9 cellular contexts compared by ENCODE assay signal in the genomic region with DNA sequence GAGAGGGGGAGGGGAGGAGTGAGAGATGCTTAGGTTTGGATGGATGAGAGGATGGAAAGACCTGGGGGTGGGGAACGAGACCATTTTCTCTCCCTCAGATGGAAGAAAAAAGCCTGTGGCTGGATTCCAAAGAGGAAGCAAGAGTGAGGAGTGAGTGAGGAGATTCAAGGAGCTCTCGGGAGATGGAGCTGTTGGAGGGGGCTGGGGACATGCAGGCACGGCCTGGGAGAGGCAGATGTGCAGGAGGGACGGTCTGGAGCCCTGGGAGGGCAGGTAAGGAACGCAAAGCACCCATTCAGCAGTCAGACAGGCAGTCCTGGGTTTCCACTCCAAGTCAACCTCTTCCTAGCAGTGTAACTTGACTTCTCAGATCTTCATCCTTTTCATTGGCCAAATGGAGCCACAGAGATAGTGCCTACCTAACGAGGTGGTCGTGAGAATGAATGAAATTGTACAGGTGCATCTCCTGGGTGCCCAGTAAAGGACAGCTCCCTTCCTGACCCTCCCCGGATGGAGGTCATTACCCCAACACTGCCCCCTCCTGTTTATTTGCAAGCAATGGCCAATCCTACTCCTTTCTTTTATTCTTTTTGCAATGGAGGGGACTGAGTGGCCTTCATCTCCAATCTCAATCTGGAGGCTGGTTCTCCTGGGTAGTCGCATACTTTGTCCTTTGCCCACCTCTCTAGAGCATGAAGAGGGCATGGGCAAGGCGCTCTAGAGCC. TPM values are rescaled to one million over a fixed set of nuclear protein-coding genes. Genes with fewer than 3 reads are reported as not detected.
DNase-seq lines count a peak whose midpoint lies in the region; ATAC-seq and TF ChIP-seq lines count a peak whose summit lies in the region.
"Had no signal": no experiment of that assay in that cellular context is flagged by ENCODE, and none has a peak within 500 bp of the region (broad histone marks: within the 10 kb centered on the region; RNA-seq: fewer than 3 reads in every experiment).

No MANE protein-coding gene starts in this region.

- no peaks in the 10 kb centered on the region for H3K4me1 Mint-ChIP-seq in stimulated activated naive CD8-positive, alpha-beta T cell treated with anti-CD3 and anti-CD28 coated beads, Interleukin-15, amount 100 ng/mL, for 72 hours

- H3K9me3 Mint-ChIP-seq in stimulated activated naive CD8-positive, alpha-beta T cell treated with anti-CD3 and anti-CD28 coated beads, Interleukin-15, amount 100 ng/mL, for 72 hours = no peaks in the 10 kb centered on the region

- peaks cover 8% of the 10 kb centered on the region for H3K27me3 ChIP-seq in hepatocyte

- no peaks in the 10 kb centered on the region for H3K79me2 ChIP-seq in hepatocyte

- TF ChIP-seq CTCF in hepatocyte (IDR thresholded peaks at IDR 0.05; ENCODE audit: poor library complexity) = peak; percentile 37

- DNase-seq in stimulated activated naive CD8-positive, alpha-beta T cell treated with anti-CD3 and anti-CD28 coated beads, Interleukin-15, amount 100 ng/mL, for 72 hours = no peak
- DNase-seq in stimulated activated naive CD8-positive, alpha-beta T cell treated with anti-CD3 and anti-CD28 coated beads, Interleukin-15, Interleukin-2, amounts not matched to agents 100 U/mL and 50 U/mL, for 24 hours = no peak
- DNase-seq in hepatocyte (ENCODE audit: low spot score) = no peak
- no peak for DNase-seq in ureter (ENCODE audit: low spot score)
- DNase-seq in NOMO-1 treated with DMSO at 0.1 percent for 48 hours (lab: John Stamatoyannopoulos, UW; ENCODE audit: unreplicated experiment) = no peak
- DNase-seq: activated T-cell treated with anti-CD3 and anti-CD28 coated beads, Interleukin-2, amount 50 U/mL, for 1 hour had no signal

- peaks cover 9% of the 10 kb centered on the region for H3K27me3 Mint-ChIP-seq in stimulated activated naive CD8-positive, alpha-beta T cell treated with anti-CD3 and anti-CD28 coated beads, Interleukin-15, amount 100 ng/mL, for 72 hours

- no peak overlapping the region for H3K4me3 ChIP-seq in hepatocyte

- no peak overlapping the region for H3K27ac ChIP-seq in hepatocyte

- no peaks in the 10 kb centered on the region for H3K36me3 ChIP-seq in hepatocyte (replicated peaks; ENCODE audit: insufficient read depth, low read depth)

- WGBS in hepatocyte (ENCODE audit: low lambda C conversion rate, missing lambda C conversion rate) = 50% methylated on average over 10 of the region's 10 CpGs

- no peaks in the 10 kb centered on the region for H4K20me1 ChIP-seq in hepatocyte (ENCODE audit: insufficient read depth, poor library complexity, severe bottlenecking)

- H3K4me2 ChIP-seq in hepatocyte = no peak overlapping the region

- ATAC-seq in stimulated activated naive CD8-positive, alpha-beta T cell treated with anti-CD3 and anti-CD28 coated beads, Interleukin-15, amount 100 ng/mL, for 72 hours = peak; percentile 71
- ATAC-seq in stimulated activated naive CD8-positive, alpha-beta T cell treated with anti-CD3 and anti-CD28 coated beads, Interleukin-15, Interleukin-2, amounts not matched to agents 100 U/mL and 50 U/mL, for 24 hours = no peak
- ATAC-seq in HG02798 (IDR thresholded peaks at IDR 0.05; ENCODE audit: poor library complexity, unreplicated experiment) (no peak), HG03457 (IDR thresholded peaks at IDR 0.05; ENCODE audit: unreplicated experiment) (no peak)

- no peaks in the 10 kb centered on the region for H3K9me2 ChIP-seq in hepatocyte (replicated peaks; ENCODE audit: insufficient read depth)

- H2AFZ ChIP-seq in hepatocyte = no peak overlapping the region

- no peaks in the 10 kb centered on the region for H3K9me3 ChIP-seq in hepatocyte (ENCODE audit: low read depth)

- H3K27ac Mint-ChIP-seq in stimulated activated naive CD8-positive, alpha-beta T cell treated with anti-CD3 and anti-CD28 coated beads, Interleukin-15, amount 100 ng/mL, for 72 hours = no peak overlapping the region

- H3K4me3 Mint-ChIP-seq in stimulated activated naive CD8-positive, alpha-beta T cell treated with anti-CD3 and anti-CD28 coated beads, Interleukin-15, amount 100 ng/mL, for 72 hours = no peak overlapping the region

- peaks cover 10% of the 10 kb centered on the region for H3K4me1 ChIP-seq in hepatocyte (ENCODE audit: insufficient read depth)

TF ChIP-seq in PFSK-1, 5 proteins besides CTCF, POLR2A, EP300 and RAD21:
- no peak for TF ChIP-seq SIN3A (IDR thresholded peaks at IDR 0.05; ENCODE audit: borderline replicate concordance, insufficient read depth, low read length)
- TF ChIP-seq, protein P1, sequence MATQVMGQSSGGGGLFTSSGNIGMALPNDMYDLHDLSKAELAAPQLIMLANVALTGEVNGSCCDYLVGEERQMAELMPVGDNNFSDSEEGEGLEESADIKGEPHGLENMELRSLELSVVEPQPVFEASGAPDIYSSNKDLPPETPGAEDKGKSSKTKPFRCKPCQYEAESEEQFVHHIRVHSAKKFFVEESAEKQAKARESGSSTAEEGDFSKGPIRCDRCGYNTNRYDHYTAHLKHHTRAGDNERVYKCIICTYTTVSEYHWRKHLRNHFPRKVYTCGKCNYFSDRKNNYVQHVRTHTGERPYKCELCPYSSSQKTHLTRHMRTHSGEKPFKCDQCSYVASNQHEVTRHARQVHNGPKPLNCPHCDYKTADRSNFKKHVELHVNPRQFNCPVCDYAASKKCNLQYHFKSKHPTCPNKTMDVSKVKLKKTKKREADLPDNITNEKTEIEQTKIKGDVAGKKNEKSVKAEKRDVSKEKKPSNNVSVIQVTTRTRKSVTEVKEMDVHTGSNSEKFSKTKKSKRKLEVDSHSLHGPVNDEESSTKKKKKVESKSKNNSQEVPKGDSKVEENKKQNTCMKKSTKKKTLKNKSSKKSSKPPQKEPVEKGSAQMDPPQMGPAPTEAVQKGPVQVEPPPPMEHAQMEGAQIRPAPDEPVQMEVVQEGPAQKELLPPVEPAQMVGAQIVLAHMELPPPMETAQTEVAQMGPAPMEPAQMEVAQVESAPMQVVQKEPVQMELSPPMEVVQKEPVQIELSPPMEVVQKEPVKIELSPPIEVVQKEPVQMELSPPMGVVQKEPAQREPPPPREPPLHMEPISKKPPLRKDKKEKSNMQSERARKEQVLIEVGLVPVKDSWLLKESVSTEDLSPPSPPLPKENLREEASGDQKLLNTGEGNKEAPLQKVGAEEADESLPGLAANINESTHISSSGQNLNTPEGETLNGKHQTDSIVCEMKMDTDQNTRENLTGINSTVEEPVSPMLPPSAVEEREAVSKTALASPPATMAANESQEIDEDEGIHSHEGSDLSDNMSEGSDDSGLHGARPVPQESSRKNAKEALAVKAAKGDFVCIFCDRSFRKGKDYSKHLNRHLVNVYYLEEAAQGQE (IDR thresholded peaks at IDR 0.05; ENCODE audit: insufficient read depth in 1 of 2, low read depth in 2 of 2, low read length in 2 of 2) = peak; percentile 13 to 78; a peak in 2 of 4 replicates
TF ChIP-seq in PFSK-1: peak in this region for 1.

RNA-seq across cellular contexts. Expression of gene PCDH1, which starts 52.2 kb away (rescaled TPM):
- 12.1 TPM for polyA plus RNA-seq in PFSK-1 (2012; ENCODE audit: insufficient read length, low read depth)
- total RNA-seq in hepatocyte (10.5 and 10.8 TPM in 2 replicates), ureter (127 TPM)
- polyA plus RNA-seq in hepatocyte = 6.2 and 8.6 TPM in 2 replicates

Comparison
In these comparisons a context has a peak if more than half of its experiments do, and no peak if none do; other contexts are left out.
1. RNA of gene PCDH1, which starts 52.2 kb away (total RNA-seq): 127 TPM in ureter (single experiment); 10.5 to 10.8 TPM in hepatocyte; every median in the first group is over 10 times any median in the second.